20 cellular contexts compared by ENCODE assay signal in genomic region chr1:46553506-46553905, GRCh38. TPM values are rescaled to one million over a fixed set of nuclear protein-coding genes. Genes with fewer than 3 reads are reported as not detected.
"Had no signal": no experiment of that assay in that cellular context is flagged by ENCODE, and none has a peak within 500 bp of the region (broad histone marks: within the 10 kb centered on the region; RNA-seq: fewer than 3 reads in every experiment).

No MANE protein-coding gene starts in this region.

- H3K4me3 Mint-ChIP-seq: activated CD4-positive, alpha-beta T cell treated with anti-CD3 and anti-CD28 coated beads for 36 hours; activated naive CD8-positive, alpha-beta T cell; natural killer cell; stimulated activated naive B cell treated with anti-CD40 and anti-IgM and Interleukin-4, amounts not matched to agents 10 μg/mL and 1 μg/mL and 100 μg/mL, for 72 hours; WTC11 had no signal

- H3K9me3 ChIP-seq: sigmoid colon, thoracic aorta had no signal

- H2AFZ ChIP-seq: parathyroid adenoma had no signal

- H3K27ac Mint-ChIP-seq: activated CD4-positive, alpha-beta T cell treated with anti-CD3 and anti-CD28 coated beads for 36 hours; activated naive CD8-positive, alpha-beta T cell; natural killer cell; stimulated activated naive B cell treated with anti-CD40 and anti-IgM and Interleukin-4, amounts not matched to agents 10 μg/mL and 1 μg/mL and 100 μg/mL, for 72 hours; WTC11 had no signal

- H3K27me3 Mint-ChIP-seq: activated CD4-positive, alpha-beta T cell treated with anti-CD3 and anti-CD28 coated beads for 36 hours; activated naive CD8-positive, alpha-beta T cell had no signal

- FAIRE-seq: islet of Langerhans had no signal

- H3K36me3 Mint-ChIP-seq: activated naive CD8-positive, alpha-beta T cell; WTC11 had no signal

- H3K4me1 ChIP-seq: parathyroid adenoma had no signal

- H3K27ac ChIP-seq: cardiac muscle cell, epithelial cell of prostate, parathyroid adenoma, sigmoid colon, thoracic aorta had no signal

- H3K4me3 ChIP-seq: cardiac muscle cell, lung, sigmoid colon, thoracic aorta had no signal

- H3K36me3 ChIP-seq: cardiac muscle cell had no signal

- H3K79me2 ChIP-seq: parathyroid adenoma had no signal

- H3K27me3 ChIP-seq: cardiac muscle cell, sigmoid colon had no signal

- DNase-seq: activated CD4-positive, alpha-beta T cell treated with anti-CD3 and anti-CD28 coated beads for 36 hours; activated CD4-positive, alpha-beta T cell treated with anti-CD3 and anti-CD28 coated beads, Interleukin-2, amount 50 U/mL, for 48 hours; activated gamma-delta T cell; amniotic stem cell; foreskin fibroblast; hippocampal formation; natural killer cell; sigmoid colon; stimulated activated CD4-positive, alpha-beta T cell treated with anti-CD3 and anti-CD28 coated beads, Interleukin-4, amount 100 ng/mL, for 24 hours; stimulated activated naive B cell treated with anti-CD40 and anti-IgM and Interleukin-4, amounts not matched to agents 10 μg/mL and 1 μg/mL and 100 μg/mL, for 72 hours had no signal

- H3K9me3 Mint-ChIP-seq: natural killer cell; stimulated activated naive B cell treated with anti-CD40 and anti-IgM and Interleukin-4, amounts not matched to agents 10 μg/mL and 1 μg/mL and 100 μg/mL, for 72 hours; WTC11 had no signal

- ATAC-seq: activated CD4-positive, alpha-beta T cell treated with anti-CD3 and anti-CD28 coated beads for 36 hours; natural killer cell; stimulated activated naive B cell treated with anti-CD40 and anti-IgM and Interleukin-4, amounts not matched to agents 10 μg/mL and 1 μg/mL and 100 μg/mL, for 72 hours; WTC11 had no signal

RNA-seq across cellular contexts. Expression of gene KNCN, which starts 2.1 kb away (rescaled TPM):
- total RNA-seq: activated CD4-positive, alpha-beta T cell treated with anti-CD3 and anti-CD28 coated beads for 36 hours; cardiac muscle cell; dermis microvascular lymphatic vessel endothelial cell; sigmoid colon; thoracic aorta; ureter; WTC11 had no signal
